Comparison of ENCODE assay signal across 19 cellular contexts in genomic region chr4:54581807-54582206, GRCh38.
"Had no signal": no experiment of that assay in that cellular context is flagged by ENCODE, and none has a peak within 500 bp of the region (broad histone marks: within the 10 kb centered on the region; RNA-seq: fewer than 3 reads in every experiment).

No MANE protein-coding gene starts in this region.

- FAIRE-seq: endometrium, frontal cortex, small intestine had no signal

- DNase-seq: dorsolateral prefrontal cortex; effector memory CD4-positive, alpha-beta T cell; heart left ventricle; hippocampal formation; left colon; left ventricle myocardium superior; mesenchymal stem cell; midbrain; nucleus accumbens; ovary; right cardiac atrium; small intestine; stimulated activated CD4-positive, alpha-beta T cell treated with anti-CD3 and anti-CD28 coated beads, Interleukin-12 subunit alpha, Interleukin-12 subunit beta, amount 100 ng/mL, for 4 hours; stimulated activated naive CD4-positive, alpha-beta T cell; stomach; substantia nigra; trophoblast cell had no signal
